In the genomic region with DNA sequence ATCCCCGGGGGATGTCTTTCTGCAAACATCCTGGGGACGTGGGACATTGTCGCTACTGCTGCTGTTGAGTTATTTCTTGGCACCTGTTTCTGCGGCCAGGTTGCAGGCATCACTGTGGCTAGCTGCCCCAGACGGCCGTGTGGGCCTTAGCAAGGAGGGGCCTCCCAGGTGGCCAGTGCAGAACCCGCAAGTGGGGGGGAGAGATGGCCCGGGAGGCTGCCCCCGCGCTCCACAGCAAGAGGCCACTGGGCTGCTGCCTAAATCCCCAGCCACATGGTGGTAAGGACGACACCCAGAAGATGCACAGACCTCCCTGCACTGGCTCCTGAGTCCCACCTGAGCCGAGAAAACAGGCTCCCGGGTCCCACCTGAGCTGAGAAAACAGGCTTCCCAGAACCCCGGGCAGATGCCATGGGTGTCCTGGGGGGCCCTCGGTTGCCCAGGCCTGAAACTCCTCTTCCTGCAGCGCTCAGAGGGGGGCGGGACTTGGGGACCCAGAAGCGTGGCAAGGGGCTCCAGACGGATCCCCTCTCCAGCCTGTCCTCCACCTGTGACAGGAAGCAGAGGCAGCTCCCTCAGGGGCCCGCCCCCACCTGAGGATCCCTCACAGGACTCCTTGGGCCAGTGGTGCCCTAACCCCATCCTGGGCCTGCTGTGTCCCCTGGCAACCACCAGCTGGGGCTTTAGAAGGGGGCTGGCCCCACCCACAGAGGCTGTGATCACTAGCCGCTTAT, we compare ENCODE assay signal across 1 cellular context.
TF ChIP-seq lines count a peak whose summit lies in the region.

No MANE protein-coding gene starts in this region.

TF ChIP-seq in WTC11, 78 proteins besides CTCF, POLR2A, EP300 and RAD21 (continued from another document):
- no peak for TF ChIP-seq ATF2 (CRISPR knock-in tag; IDR thresholded peaks at IDR 0.05; ENCODE audit: borderline replicate concordance, low read depth)
- TF ChIP-seq, protein P1, sequence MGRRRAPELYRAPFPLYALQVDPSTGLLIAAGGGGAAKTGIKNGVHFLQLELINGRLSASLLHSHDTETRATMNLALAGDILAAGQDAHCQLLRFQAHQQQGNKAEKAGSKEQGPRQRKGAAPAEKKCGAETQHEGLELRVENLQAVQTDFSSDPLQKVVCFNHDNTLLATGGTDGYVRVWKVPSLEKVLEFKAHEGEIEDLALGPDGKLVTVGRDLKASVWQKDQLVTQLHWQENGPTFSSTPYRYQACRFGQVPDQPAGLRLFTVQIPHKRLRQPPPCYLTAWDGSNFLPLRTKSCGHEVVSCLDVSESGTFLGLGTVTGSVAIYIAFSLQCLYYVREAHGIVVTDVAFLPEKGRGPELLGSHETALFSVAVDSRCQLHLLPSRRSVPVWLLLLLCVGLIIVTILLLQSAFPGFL (CRISPR knock-in tag; IDR thresholded peaks at IDR 0.05; ENCODE audit: borderline replicate concordance) = no peak
- TF ChIP-seq GTF2I (CRISPR knock-in tag; conservative IDR thresholded peaks at IDR 0.05) = no peak
- TF ChIP-seq, protein P2, sequence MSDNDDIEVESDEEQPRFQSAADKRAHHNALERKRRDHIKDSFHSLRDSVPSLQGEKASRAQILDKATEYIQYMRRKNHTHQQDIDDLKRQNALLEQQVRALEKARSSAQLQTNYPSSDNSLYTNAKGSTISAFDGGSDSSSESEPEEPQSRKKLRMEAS (CRISPR knock-in tag; IDR thresholded peaks at IDR 0.05) = no peak
